14 cellular contexts compared by ENCODE assay signal in the genomic region with DNA sequence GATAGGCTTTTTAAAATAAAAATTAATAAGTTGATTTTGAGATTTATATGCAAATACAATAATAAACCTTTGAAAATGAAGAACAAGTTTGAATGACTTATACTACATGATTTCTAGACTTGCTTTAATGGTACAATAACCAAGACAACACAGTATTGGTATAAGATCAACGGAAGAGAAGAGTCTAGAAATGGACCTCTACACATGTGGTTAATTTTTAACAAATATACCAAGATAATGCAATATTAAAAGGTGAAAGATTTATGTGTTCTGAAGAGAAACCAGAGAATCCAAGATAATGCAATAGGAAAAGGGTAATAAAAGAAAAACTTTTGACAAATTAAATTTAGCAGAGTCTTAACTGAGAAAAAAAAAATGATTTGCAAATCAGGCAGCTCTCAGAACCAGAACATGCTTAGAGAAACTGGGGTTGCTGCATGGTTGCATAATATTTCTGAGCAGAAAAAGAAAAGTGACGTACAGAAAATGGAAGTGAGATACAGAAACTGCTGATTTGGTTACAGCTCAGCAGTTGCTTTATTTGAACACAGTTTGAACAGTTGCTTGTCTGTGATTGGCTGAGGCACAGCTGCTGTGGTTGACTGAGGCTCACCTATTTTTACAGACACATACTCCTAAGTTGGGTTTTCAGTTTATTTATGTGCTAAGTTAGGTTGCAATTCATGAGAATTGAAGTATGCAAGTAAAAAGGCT.
A peak's percentile ranks its signal among the peaks of the same experiment; 100 is the strongest.
DNase-seq lines count a peak whose midpoint lies in the region; ATAC-seq, FAIRE-seq and TF ChIP-seq lines count a peak whose summit lies in the region.
"Had no signal": no experiment of that assay in that cellular context is flagged by ENCODE, and none has a peak within 500 bp of the region (broad histone marks: within the 10 kb centered on the region; RNA-seq: fewer than 3 reads in every experiment).

No MANE protein-coding gene starts in this region.

- H3K36me3 ChIP-seq in right atrium auricular region (no peaks in the 10 kb centered on the region), small intestine (ENCODE audit: control insufficient read depth in 2 of 2, insufficient read depth in 2 of 2, low read length in 2 of 2) (no peaks in the 10 kb centered on the region)
- H3K36me3 ChIP-seq: SJSA1 had no signal

- no peak for FAIRE-seq in small intestine (lab: Jason Lieb, UNC)
- FAIRE-seq: keratinocyte had no signal

- H3K4me3 ChIP-seq in right atrium auricular region = no peak overlapping the region
- no peak overlapping the region for H3K4me3 ChIP-seq in small intestine (ENCODE audit: low read depth in 1 of 2, low read length in 2 of 2)
- H3K4me3 ChIP-seq: SJSA1 had no signal

- no peak overlapping the region for H3K27ac ChIP-seq in right atrium auricular region
- no peak overlapping the region for H3K27ac ChIP-seq in small intestine (ENCODE audit: low read depth in 1 of 2, low read length in 1 of 2)
- H3K27ac ChIP-seq: SJSA1 had no signal

- ATAC-seq in left ventricle myocardium superior (peak; percentile 21), HG02763 (IDR thresholded peaks at IDR 0.05; ENCODE audit: unreplicated experiment) (peak; percentile 85), GM21737 (IDR thresholded peaks at IDR 0.05; ENCODE audit: unreplicated experiment) (no peak)

- no peak for TF ChIP-seq CTCF in right atrium auricular region (IDR thresholded peaks at IDR 0.05)

- no peaks in the 10 kb centered on the region for H3K27me3 ChIP-seq in right atrium auricular region
- no peaks in the 10 kb centered on the region for H3K27me3 ChIP-seq in small intestine (ENCODE audit: control insufficient read depth in 2 of 2, insufficient read depth in 2 of 2, low read length in 2 of 2)
- H3K27me3 ChIP-seq: SJSA1 had no signal

- H3K9me3 ChIP-seq in right atrium auricular region (no peaks in the 10 kb centered on the region), small intestine (ENCODE audit: control insufficient read depth, low read depth) (no peaks in the 10 kb centered on the region)
- H3K9me3 ChIP-seq: SJSA1 had no signal

- no peak for DNase-seq in left ventricle myocardium superior
- no peak for DNase-seq in right atrium auricular region (ENCODE audit: low spot score)
- DNase-seq in NCI-H460 (ENCODE audit: extremely low read depth, low read depth) = peak; percentile 6
- no peak for DNase-seq in NCI-H2227 (lab: John Stamatoyannopoulos, UW; ENCODE audit: unreplicated experiment)
- DNase-seq in RKO (ENCODE audit: low spot score) = no peak
- no peak for DNase-seq in small intestine
- DNase-seq: ACHN; activated CD4-positive, alpha-beta T cell treated with anti-CD3 and anti-CD28 coated beads for 4 hours; activated naive CD4-positive, alpha-beta T cell treated with anti-CD3 and anti-CD28 coated beads for 36 hours; NCI-H2107 had no signal

- intact Hi-C loops in left ventricle myocardium superior (cut with micrococcal nuclease) = no loop called here

- H3K4me1 ChIP-seq in right atrium auricular region = peaks cover 0 to 11% of the 10 kb centered on the region in 2 donors
- H3K4me1 ChIP-seq in small intestine (ENCODE audit: control insufficient read depth in 2 of 2, insufficient read depth in 1 of 2, low read depth in 1 of 2, low read length in 1 of 2) = no peaks in the 10 kb centered on the region
- H3K4me1 ChIP-seq: SJSA1 had no signal

- 39 to 59% (median 47%) methylated on average over 2 of the region's 2 CpGs for WGBS in small intestine, 3 donors
